Comparison of ENCODE assay signal across 16 cellular contexts in genomic region chr13:73497430-73497829, GRCh38.
DNase-seq lines count a peak whose midpoint lies in the region; ATAC-seq and TF ChIP-seq lines count a peak whose summit lies in the region.
"Had no signal": no experiment of that assay in that cellular context is flagged by ENCODE, and none has a peak within 500 bp of the region (broad histone marks: within the 10 kb centered on the region; RNA-seq: fewer than 3 reads in every experiment).

No MANE protein-coding gene starts in this region.

- no peaks in the 10 kb centered on the region for H3K9me3 ChIP-seq in PC-9 (ENCODE audit: insufficient read depth, low read depth)
- H3K9me3 ChIP-seq in mesenchymal stem cell (ENCODE audit: control insufficient read depth, low read length): no peaks in the 10 kb centered on the region

- DNase-seq in GM23338 (ENCODE audit: low spot score): no peak
- no peak for DNase-seq in PC-9
- DNase-seq in epithelial cell of esophagus (ENCODE audit: low read depth): peak; percentile 99
- DNase-seq in mesenchymal stem cell: peak; percentile 3
- DNase-seq in dorsolateral prefrontal cortex: no peak
- DNase-seq in AML-193 (lab: John Stamatoyannopoulos, UW): no peak
- no peak for DNase-seq in KG1 (lab: John Stamatoyannopoulos, UW)
- DNase-seq in NCI-H2081 treated with DMSO at 0.1 percent for 48 hours (lab: John Stamatoyannopoulos, UW): no peak
- DNase-seq: ACHN; C1 segment of cervical spinal cord; Calu3; CD4-positive, alpha-beta T cell; DMS 273 treated with DMSO at 0.1 percent for 48 hours had no signal

- H3K4me1 Mint-ChIP-seq in GM23338: no peaks in the 10 kb centered on the region
- H3K4me1 Mint-ChIP-seq: B cell had no signal

- H3K23ac ChIP-seq in mesenchymal stem cell (ENCODE audit: low read length in 2 of 2): no peak overlapping the region

- no peak overlapping the region for H3K4me2 ChIP-seq in GM23338
- H3K4me2 ChIP-seq in PC-9: no peak overlapping the region
- H3K4me2 ChIP-seq in mesenchymal stem cell (ENCODE audit: low read length, poor library complexity, severe bottlenecking): no peak overlapping the region

- CTCF ChIA-PET in PC-9 (lab: Charles Lee): no interaction called here

- H3K27ac ChIP-seq in GM23338 (ENCODE audit: low read depth) (no peak overlapping the region), PC-9 (no peak overlapping the region), mesenchymal stem cell (ENCODE audit: low read length, poor library complexity, severe bottlenecking) (no peak overlapping the region), dorsolateral prefrontal cortex (no peak overlapping the region)

- peak overlapping the region; percentile 72; the same call in 1 of the 2 replicates for H2AFZ ChIP-seq in GM23338
- H2AFZ ChIP-seq in PC-9: peak overlapping the region; percentile 19; the same call in 1 of the 2 replicates
- no peak overlapping the region for H2AFZ ChIP-seq in mesenchymal stem cell (ENCODE audit: low read depth, low read length)

- H4K91ac ChIP-seq in mesenchymal stem cell (ENCODE audit: low read length): no peak overlapping the region

- no peak for TF ChIP-seq CTCF in GM23338 (conservative IDR thresholded peaks at IDR 0.05; ENCODE audit: low read depth in 2 of 2)
- TF ChIP-seq CTCF in PC-9 (conservative IDR thresholded peaks at IDR 0.05): no peak
- no peak for TF ChIP-seq CTCF in epithelial cell of esophagus (IDR thresholded peaks at IDR 0.05; ENCODE audit: insufficient read depth, low read depth, low read length, missing control alignments)
- TF ChIP-seq CTCF in dorsolateral prefrontal cortex (IDR thresholded peaks at IDR 0.05 in 54 of 56, conservative IDR thresholded peaks at IDR 0.05 in 2 of 56; ENCODE audit: low read depth in 1 of 56, partially characterized antibody in 56 of 56): no peak

- H3K27me3 ChIP-seq in GM23338 (ENCODE audit: insufficient read depth): no peaks in the 10 kb centered on the region
- no peaks in the 10 kb centered on the region for H3K27me3 ChIP-seq in PC-9 (ENCODE audit: insufficient read depth, low read depth)
- H3K27me3 ChIP-seq in mesenchymal stem cell (ENCODE audit: control insufficient read depth in 1 of 2, insufficient read depth in 1 of 2, low read length in 2 of 2): no peaks in the 10 kb centered on the region
- no peaks in the 10 kb centered on the region for H3K27me3 ChIP-seq in dorsolateral prefrontal cortex

- H2AK5ac ChIP-seq in mesenchymal stem cell (ENCODE audit: low read length, severe bottlenecking): no peak overlapping the region

- no peak overlapping the region for H4K8ac ChIP-seq in mesenchymal stem cell (ENCODE audit: low read length)

- H2BK15ac ChIP-seq in mesenchymal stem cell (ENCODE audit: low read depth, poor library complexity, severe bottlenecking): no peak overlapping the region

- no peaks in the 10 kb centered on the region for H3K36me3 Mint-ChIP-seq in GM23338 (ENCODE audit: low read depth)

- no peak overlapping the region for H3K18ac ChIP-seq in mesenchymal stem cell (ENCODE audit: low read depth in 1 of 2, low read length in 2 of 2)

- H4K20me1 ChIP-seq in GM23338 (replicated peaks; ENCODE audit: insufficient read depth): no peaks in the 10 kb centered on the region
- H4K20me1 ChIP-seq in PC-9 (ENCODE audit: insufficient read depth): no peaks in the 10 kb centered on the region

- H3K27ac Mint-ChIP-seq in GM23338: no peak overlapping the region
- H3K27ac Mint-ChIP-seq: B cell; CD4-positive, alpha-beta T cell had no signal

- ATAC-seq in GM23338: no peak
- ATAC-seq: HCT116, HepG2 had no signal

- no peak overlapping the region for H2BK12ac ChIP-seq in mesenchymal stem cell (ENCODE audit: low read length in 2 of 2)

- H3K14ac ChIP-seq in mesenchymal stem cell (ENCODE audit: low read length in 2 of 2): no peak overlapping the region

- no TSS peak for BruUV-seq in PC-9 (replicated peaks; lab: Mats Ljungman, UMichigan)

- POLR2A ChIA-PET in PC-9 (lab: Charles Lee; ENCODE audit: unreplicated experiment): no interaction called here

- H3K4me3 Mint-ChIP-seq in GM23338: no peak overlapping the region
- H3K4me3 Mint-ChIP-seq: B cell; CD4-positive, alpha-beta T cell had no signal

- no peaks in the 10 kb centered on the region for H3K27me3 Mint-ChIP-seq in GM23338 (ENCODE audit: insufficient read depth, low read depth, poor library complexity)
- H3K27me3 Mint-ChIP-seq: B cell; CD4-positive, alpha-beta T cell had no signal

- no peaks in the 10 kb centered on the region for H3K9me3 Mint-ChIP-seq in GM23338
- H3K9me3 Mint-ChIP-seq: CD4-positive, alpha-beta T cell had no signal

- no peak overlapping the region for H3K4ac ChIP-seq in mesenchymal stem cell (ENCODE audit: low read depth in 1 of 2, low read length in 2 of 2)

- no peaks in the 10 kb centered on the region for H3K4me1 ChIP-seq in GM23338 (ENCODE audit: insufficient read depth)
- peaks cover 14% of the 10 kb centered on the region for H3K4me1 ChIP-seq in PC-9 (replicated peaks; ENCODE audit: insufficient read depth)
- peaks cover 2% of the 10 kb centered on the region for H3K4me1 ChIP-seq in mesenchymal stem cell (ENCODE audit: control insufficient read depth, insufficient read depth, low read depth, low read length)

- no peaks in the 10 kb centered on the region for H3F3A ChIP-seq in GM23338 (replicated peaks; ENCODE audit: low read depth)
- H3F3A ChIP-seq in PC-9 (ENCODE audit: insufficient read depth, low read depth): no peaks in the 10 kb centered on the region

- no peak overlapping the region for H2BK120ac ChIP-seq in mesenchymal stem cell (ENCODE audit: low read depth, low read length)

- no peaks in the 10 kb centered on the region for H3K9me2 ChIP-seq in GM23338 (ENCODE audit: insufficient read depth)
- no peaks in the 10 kb centered on the region for H3K9me2 ChIP-seq in PC-9 (ENCODE audit: insufficient read depth)

- H3K9ac ChIP-seq in mesenchymal stem cell (ENCODE audit: low read length): no peak overlapping the region

- intact Hi-C loops in PC-9 (cut with micrococcal nuclease; ENCODE audit: unreplicated experiment) (no loop called here), dorsolateral prefrontal cortex (cut with DNase I) (no loop called here)

- no peaks in the 10 kb centered on the region for H3K79me1 ChIP-seq in mesenchymal stem cell (replicated peaks; ENCODE audit: low read length, poor library complexity, severe bottlenecking)

- H3K36me3 ChIP-seq in GM23338 (ENCODE audit: insufficient read depth): no peaks in the 10 kb centered on the region
- H3K36me3 ChIP-seq in PC-9 (ENCODE audit: low read depth): no peaks in the 10 kb centered on the region
- no peaks in the 10 kb centered on the region for H3K36me3 ChIP-seq in mesenchymal stem cell (ENCODE audit: control insufficient read depth in 1 of 2, insufficient read depth in 2 of 2, low read depth in 1 of 2, low read length in 2 of 2)

- H3K4me3 ChIP-seq in GM23338 (no peak overlapping the region), PC-9 (no peak overlapping the region), epithelial cell of esophagus (ENCODE audit: low read length) (peak overlapping the region; percentile 45), mesenchymal stem cell (ENCODE audit: insufficient read depth in 1 of 2, low read depth in 1 of 2, low read length in 2 of 2) (no peak overlapping the region), dorsolateral prefrontal cortex (no peak overlapping the region)

- no peaks in the 10 kb centered on the region for H3K79me2 ChIP-seq in GM23338 (replicated peaks; ENCODE audit: insufficient read depth)
- H3K79me2 ChIP-seq in PC-9 (ENCODE audit: low read depth): no peaks in the 10 kb centered on the region

- 86% methylated on average over 5 of the region's 5 CpGs for WGBS in mesenchymal stem cell

- H2BK5ac ChIP-seq in mesenchymal stem cell (ENCODE audit: low read depth, low read length, poor library complexity, severe bottlenecking): no peak overlapping the region

TF ChIP-seq in GM23338, 12 proteins besides CTCF, POLR2A, EP300 and RAD21:
- TF ChIP-seq EZH2 (IDR thresholded peaks at IDR 0.05; ENCODE audit: low read depth, unreplicated experiment): no peak
- no peak for TF ChIP-seq POLR2AphosphoS5 (IDR thresholded peaks at IDR 0.05; ENCODE audit: low read depth)
- TF ChIP-seq ZNF331 (CRISPR knock-in tag; IDR thresholded peaks at IDR 0.05; ENCODE audit: low read depth): no peak
- no peak for TF ChIP-seq ETS1 (IDR thresholded peaks at IDR 0.05)

Comparison
In these comparisons a context has a peak if more than half of its experiments do, and no peak if none do; other contexts are left out.
1. DNase-seq: peak in epithelial cell of esophagus (single experiment) and mesenchymal stem cell (single experiment); none in GM23338 (single experiment), PC-9 (0 of 2), dorsolateral prefrontal cortex (0 of 10), AML-193 (0 of 2), KG1 (single experiment) and NCI-H2081 treated with DMSO at 0.1 percent for 48 hours (single experiment).